23 cellular contexts compared by ENCODE assay signal in the genomic region with DNA sequence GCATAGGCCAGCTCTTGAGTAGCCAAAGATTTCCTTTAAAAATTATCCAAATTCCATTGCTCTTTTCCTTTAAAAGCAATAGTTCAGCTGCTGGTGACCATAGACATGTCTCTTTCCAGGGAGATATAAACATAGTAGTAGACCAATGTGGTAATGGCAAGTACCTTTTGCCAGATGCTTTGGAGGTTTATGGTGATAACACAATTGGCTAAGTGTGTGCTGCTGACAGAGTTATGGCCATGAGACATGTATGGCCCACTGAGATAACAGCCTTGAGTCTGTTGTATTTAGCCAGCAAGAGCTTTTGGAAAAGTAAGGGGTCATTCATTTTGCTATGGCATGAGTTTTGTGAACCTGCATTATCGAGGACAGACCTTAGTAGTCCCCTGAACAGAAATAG.
"Had no signal": no experiment of that assay in that cellular context is flagged by ENCODE, and none has a peak within 500 bp of the region (broad histone marks: within the 10 kb centered on the region; RNA-seq: fewer than 3 reads in every experiment).

No MANE protein-coding gene starts in this region.

- H3K36me3 ChIP-seq: MG63 had no signal

- H3K27ac ChIP-seq: RWPE1 had no signal

- H3K4me2 ChIP-seq: SK-N-SH had no signal

- H3K9me3 ChIP-seq: MG63, SK-N-SH had no signal

- ATAC-seq: Panc1, PC-3 had no signal

- H3K9ac ChIP-seq: SK-N-SH had no signal

- DNase-seq: Karpas-422, KG1, MG63, NCI-H1092, NCI-H1105 treated with DMSO at 0.1 percent for 48 hours, NCI-H1417 treated with DMSO at 0.1 percent for 48 hours, NCI-H146, NCI-H1694 treated with DMSO at 0.1 percent for 48 hours, NCI-H1930, NCI-H2081 treated with DMSO at 0.1 percent for 48 hours, NCI-H2171, NCI-H226, NCI-H446, NCI-H510A, NCI-H524 treated with DMSO at 0.1 percent for 48 hours, NCI-H69, NCI-H774, PC-3, SHP77, SK-N-SH, SW 1271 had no signal

- H3K4me3 ChIP-seq: MG63 had no signal

- H3K27me3 ChIP-seq: MG63 had no signal
